Comparison of ENCODE assay signal across 19 cellular contexts in the genomic region with DNA sequence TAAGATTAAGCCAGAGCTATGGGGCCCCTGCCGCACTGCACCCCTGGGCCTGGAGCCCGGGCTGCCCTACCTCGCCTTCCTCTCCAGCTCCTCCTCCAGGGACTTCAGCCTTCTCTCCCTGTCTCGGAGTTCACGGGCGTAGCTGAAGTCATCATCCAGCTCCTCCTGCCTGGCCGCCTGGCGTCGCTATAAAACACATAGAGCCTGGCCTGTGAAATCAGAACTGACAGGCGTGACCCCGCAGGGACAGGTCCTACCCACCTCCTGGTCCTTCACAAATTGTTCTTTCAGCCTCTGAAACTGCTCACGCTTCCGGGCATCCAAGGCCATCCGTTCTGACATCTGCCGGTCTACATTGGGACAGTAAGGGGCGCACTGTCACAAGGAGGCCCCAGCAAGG. TPM values are rescaled to one million over a fixed set of nuclear protein-coding genes. Genes with fewer than 3 reads are reported as not detected.
A peak's percentile ranks its signal among the peaks of the same experiment; 100 is the strongest.
DNase-seq lines count a peak whose midpoint lies in the region; ATAC-seq and TF ChIP-seq lines count a peak whose summit lies in the region.
"Had no signal": no experiment of that assay in that cellular context is flagged by ENCODE, and none has a peak within 500 bp of the region (broad histone marks: within the 10 kb centered on the region; RNA-seq: fewer than 3 reads in every experiment).

No MANE protein-coding gene starts in this region.

- peak in 2 of 3 donors; percentile 15 to 32 for DNase-seq in right cardiac atrium
- DNase-seq in Right ventricle myocardium superior, result no peak
- no peak for DNase-seq in central memory CD8-positive, alpha-beta T cell (ENCODE audit: low spot score in 2 of 2)
- DNase-seq in neural crest cell (ENCODE audit: low read depth, low spot score), result no peak
- no peak for DNase-seq in stimulated activated effector memory CD8-positive, alpha-beta T cell treated with anti-CD3 and anti-CD28 coated beads, Interleukin-12 subunit alpha, Interleukin-12 subunit beta, amount 100 ng/mL, for 72 hours (ENCODE audit: low spot score in 2 of 2)
- no peak for DNase-seq in activated CD4-positive, alpha-beta T cell treated with anti-CD3 and anti-CD28 coated beads, Interleukin-2, amount 10 ng/mL, durations not matched to agents 7 days and 5 days
- DNase-seq in activated CD4-positive, alpha-beta memory T cell treated with anti-CD3 and anti-CD28 coated beads, Interleukin-2, amount 10 ng/mL, durations not matched to agents 7 days and 5 days, result no peak
- no peak for DNase-seq in esophagus squamous epithelium (lab: John Stamatoyannopoulos, UW)
- DNase-seq: BE2C; CD8-positive, alpha-beta T cell; COR-L47; DMS153; DND-41; GF-D8; GOT3 had no signal

- H3K36me3 Mint-ChIP-seq in central memory CD8-positive, alpha-beta T cell (ENCODE audit: insufficient read depth), result peaks cover 41% of the 10 kb centered on the region
- peaks cover 7% of the 10 kb centered on the region for H3K36me3 Mint-ChIP-seq in neural crest cell (ENCODE audit: low read depth)
- peaks cover 61% of the 10 kb centered on the region for H3K36me3 Mint-ChIP-seq in stimulated activated effector memory CD8-positive, alpha-beta T cell treated with anti-CD3 and anti-CD28 coated beads, Interleukin-12 subunit alpha, Interleukin-12 subunit beta, amount 100 ng/mL, for 72 hours
- peaks cover 22% of the 10 kb centered on the region for H3K36me3 Mint-ChIP-seq in activated CD4-positive, alpha-beta T cell treated with anti-CD3 and anti-CD28 coated beads, Interleukin-2, amount 10 ng/mL, durations not matched to agents 7 days and 5 days (ENCODE audit: low read depth)
- H3K36me3 Mint-ChIP-seq in activated CD4-positive, alpha-beta memory T cell treated with anti-CD3 and anti-CD28 coated beads, Interleukin-2, amount 10 ng/mL, durations not matched to agents 7 days and 5 days (ENCODE audit: low read depth), result peaks cover 46% of the 10 kb centered on the region

- H3K27ac Mint-ChIP-seq in central memory CD8-positive, alpha-beta T cell (ENCODE audit: low read depth), result peak overlapping the region; percentile 60
- H3K27ac Mint-ChIP-seq in neural crest cell (ENCODE audit: unreplicated experiment), result no peak overlapping the region
- H3K27ac Mint-ChIP-seq in stimulated activated effector memory CD8-positive, alpha-beta T cell treated with anti-CD3 and anti-CD28 coated beads, Interleukin-12 subunit alpha, Interleukin-12 subunit beta, amount 100 ng/mL, for 72 hours, result peak overlapping the region; percentile 45
- no peak overlapping the region for H3K27ac Mint-ChIP-seq in activated CD4-positive, alpha-beta T cell treated with anti-CD3 and anti-CD28 coated beads, Interleukin-2, amount 10 ng/mL, durations not matched to agents 7 days and 5 days
- no peak overlapping the region for H3K27ac Mint-ChIP-seq in activated CD4-positive, alpha-beta memory T cell treated with anti-CD3 and anti-CD28 coated beads, Interleukin-2, amount 10 ng/mL, durations not matched to agents 7 days and 5 days
- H3K27ac Mint-ChIP-seq: CD8-positive, alpha-beta T cell had no signal

- ATAC-seq in right cardiac atrium (no peak), Right ventricle myocardium superior (ENCODE audit: poor library complexity) (no peak)
- ATAC-seq in central memory CD8-positive, alpha-beta T cell (replicated peaks; ENCODE audit: extremely low read depth, poor library complexity, severe bottlenecking), result no peak
- ATAC-seq in stimulated activated effector memory CD8-positive, alpha-beta T cell treated with anti-CD3 and anti-CD28 coated beads, Interleukin-12 subunit alpha, Interleukin-12 subunit beta, amount 100 ng/mL, for 72 hours, result no peak
- ATAC-seq: A549; CD8-positive, alpha-beta T cell; HepG2 had no signal

- H3K4me3 Mint-ChIP-seq in central memory CD8-positive, alpha-beta T cell, result no peak overlapping the region
- H3K4me3 Mint-ChIP-seq in neural crest cell, result peak overlapping the region; percentile 23
- H3K4me3 Mint-ChIP-seq in stimulated activated effector memory CD8-positive, alpha-beta T cell treated with anti-CD3 and anti-CD28 coated beads, Interleukin-12 subunit alpha, Interleukin-12 subunit beta, amount 100 ng/mL, for 72 hours, result no peak overlapping the region
- no peak overlapping the region for H3K4me3 Mint-ChIP-seq in activated CD4-positive, alpha-beta T cell treated with anti-CD3 and anti-CD28 coated beads, Interleukin-2, amount 10 ng/mL, durations not matched to agents 7 days and 5 days
- H3K4me3 Mint-ChIP-seq in activated CD4-positive, alpha-beta memory T cell treated with anti-CD3 and anti-CD28 coated beads, Interleukin-2, amount 10 ng/mL, durations not matched to agents 7 days and 5 days, result no peak overlapping the region
- H3K4me3 Mint-ChIP-seq: CD8-positive, alpha-beta T cell had no signal

- WGBS in right cardiac atrium, result 94% methylated on average over 16 of the region's 16 CpGs
- WGBS in esophagus squamous epithelium, 2 donors, result 92 to 94% methylated on average over 11 to 16 of the region's 16 CpGs

- no peaks in the 10 kb centered on the region for H3K27me3 Mint-ChIP-seq in central memory CD8-positive, alpha-beta T cell
- no peaks in the 10 kb centered on the region for H3K27me3 Mint-ChIP-seq in neural crest cell (ENCODE audit: low read depth)
- no peaks in the 10 kb centered on the region for H3K27me3 Mint-ChIP-seq in activated CD4-positive, alpha-beta T cell treated with anti-CD3 and anti-CD28 coated beads, Interleukin-2, amount 10 ng/mL, durations not matched to agents 7 days and 5 days
- no peaks in the 10 kb centered on the region for H3K27me3 Mint-ChIP-seq in activated CD4-positive, alpha-beta memory T cell treated with anti-CD3 and anti-CD28 coated beads, Interleukin-2, amount 10 ng/mL, durations not matched to agents 7 days and 5 days

- CTCF ChIA-PET in activated CD4-positive, alpha-beta T cell treated with anti-CD3 and anti-CD28 coated beads, Interleukin-2, amount 10 ng/mL, durations not matched to agents 7 days and 5 days (lab: Charles Lee), result no interaction called here
- CTCF ChIA-PET in activated CD4-positive, alpha-beta memory T cell treated with anti-CD3 and anti-CD28 coated beads, Interleukin-2, amount 10 ng/mL, durations not matched to agents 7 days and 5 days (lab: Charles Lee), result no interaction called here

- intact Hi-C loops in right cardiac atrium (cut with DNase I) (no loop called here), Right ventricle myocardium superior (cut with DNase I) (no loop called here), esophagus squamous epithelium (cut with DNase I) (no loop called here)

- no peak for TF ChIP-seq CTCF in neural crest cell (conservative IDR thresholded peaks at IDR 0.05)
- TF ChIP-seq CTCF in esophagus squamous epithelium (IDR thresholded peaks at IDR 0.05), result no peak

- no peaks in the 10 kb centered on the region for H3K9me3 Mint-ChIP-seq in central memory CD8-positive, alpha-beta T cell
- H3K9me3 Mint-ChIP-seq in neural crest cell, result no peaks in the 10 kb centered on the region
- H3K9me3 Mint-ChIP-seq in stimulated activated effector memory CD8-positive, alpha-beta T cell treated with anti-CD3 and anti-CD28 coated beads, Interleukin-12 subunit alpha, Interleukin-12 subunit beta, amount 100 ng/mL, for 72 hours, result no peaks in the 10 kb centered on the region
- H3K9me3 Mint-ChIP-seq in activated CD4-positive, alpha-beta T cell treated with anti-CD3 and anti-CD28 coated beads, Interleukin-2, amount 10 ng/mL, durations not matched to agents 7 days and 5 days, result no peaks in the 10 kb centered on the region
- no peaks in the 10 kb centered on the region for H3K9me3 Mint-ChIP-seq in activated CD4-positive, alpha-beta memory T cell treated with anti-CD3 and anti-CD28 coated beads, Interleukin-2, amount 10 ng/mL, durations not matched to agents 7 days and 5 days
- H3K9me3 Mint-ChIP-seq: CD8-positive, alpha-beta T cell had no signal

- H3K27ac ChIP-seq in right cardiac atrium (ENCODE audit: low read length) (no peak overlapping the region), esophagus squamous epithelium (no peak overlapping the region)
- H3K27ac ChIP-seq: A549, C4-2B had no signal

- H3K4me3 ChIP-seq in right cardiac atrium (ENCODE audit: low read length) (no peak overlapping the region), esophagus squamous epithelium (no peak overlapping the region)
- H3K4me3 ChIP-seq: A549, HAP-1 had no signal

- POLR2A ChIA-PET in activated CD4-positive, alpha-beta T cell treated with anti-CD3 and anti-CD28 coated beads, Interleukin-2, amount 10 ng/mL, durations not matched to agents 7 days and 5 days (lab: Charles Lee), result no interaction called here
- POLR2A ChIA-PET in activated CD4-positive, alpha-beta memory T cell treated with anti-CD3 and anti-CD28 coated beads, Interleukin-2, amount 10 ng/mL, durations not matched to agents 7 days and 5 days (lab: Charles Lee), result no interaction called here

- no peaks in the 10 kb centered on the region for H3K9me3 ChIP-seq in right cardiac atrium (ENCODE audit: control insufficient read depth, low read length)
- H3K9me3 ChIP-seq in esophagus squamous epithelium, result no peaks in the 10 kb centered on the region
- H3K9me3 ChIP-seq: A549, BE2C, HAP-1 had no signal

- no peak for TF ChIP-seq POLR2A in esophagus squamous epithelium (IDR thresholded peaks at IDR 0.05)

- peaks cover 11% of the 10 kb centered on the region for H3K4me1 Mint-ChIP-seq in central memory CD8-positive, alpha-beta T cell
- H3K4me1 Mint-ChIP-seq in neural crest cell, result no peaks in the 10 kb centered on the region
- peaks cover 7% of the 10 kb centered on the region for H3K4me1 Mint-ChIP-seq in stimulated activated effector memory CD8-positive, alpha-beta T cell treated with anti-CD3 and anti-CD28 coated beads, Interleukin-12 subunit alpha, Interleukin-12 subunit beta, amount 100 ng/mL, for 72 hours
- no peaks in the 10 kb centered on the region for H3K4me1 Mint-ChIP-seq in activated CD4-positive, alpha-beta T cell treated with anti-CD3 and anti-CD28 coated beads, Interleukin-2, amount 10 ng/mL, durations not matched to agents 7 days and 5 days
- no peaks in the 10 kb centered on the region for H3K4me1 Mint-ChIP-seq in activated CD4-positive, alpha-beta memory T cell treated with anti-CD3 and anti-CD28 coated beads, Interleukin-2, amount 10 ng/mL, durations not matched to agents 7 days and 5 days

- peaks cover 47 to 98% (median 61%) of the 10 kb centered on the region in 3 donors for H3K36me3 ChIP-seq in esophagus squamous epithelium

- H3K4me1 ChIP-seq in right cardiac atrium (ENCODE audit: control insufficient read depth, insufficient read depth, low read length), result no peaks in the 10 kb centered on the region
- peaks cover 0 to 9% (median 4%) of the 10 kb centered on the region in 3 donors for H3K4me1 ChIP-seq in esophagus squamous epithelium
- H3K4me1 ChIP-seq: A549, HAP-1 had no signal

- H3K27me3 ChIP-seq in right cardiac atrium (ENCODE audit: control insufficient read depth, insufficient read depth) (no peaks in the 10 kb centered on the region), esophagus squamous epithelium (no peaks in the 10 kb centered on the region)
- H3K27me3 ChIP-seq: BE2C had no signal

RNA-seq across cellular contexts. Expression of a gene that starts 20.8 kb away (rescaled TPM):
- total RNA-seq in right cardiac atrium (10 to 100 TPM; 20.6 to 22.8 (median 22.6) TPM), Right ventricle myocardium superior (14.1 TPM), neural crest cell (48.8 and 54.4 TPM in 2 replicates), esophagus squamous epithelium (10 to 100 TPM; 20.3 to 44.3 (median 32.2) TPM)
- 20.4 TPM for polyA plus RNA-seq in right cardiac atrium
- total RNA-seq in activated CD4-positive, alpha-beta T cell treated with anti-CD3 and anti-CD28 coated beads, Interleukin-2, amount 10 ng/mL, durations not matched to agents 7 days and 5 days, result 10 to 100 TPM; 62.9 to 71.4 TPM
- total RNA-seq in activated CD4-positive, alpha-beta memory T cell treated with anti-CD3 and anti-CD28 coated beads, Interleukin-2, amount 10 ng/mL, durations not matched to agents 7 days and 5 days, result 10 to 100 TPM; 50.6 to 53.9 TPM

RNA-seq across cellular contexts. Expression of a gene that starts 23.3 kb away (rescaled TPM):
- total RNA-seq in right cardiac atrium, result 10 to 100 TPM; 14.6 to 16.3 (median 15.3) TPM
- polyA plus RNA-seq in right cardiac atrium, result 17.1 TPM
- 15.6 TPM for total RNA-seq in Right ventricle myocardium superior
- total RNA-seq in neural crest cell, result 24.3 and 24.5 TPM in 2 replicates
- 10 to 100 TPM; 17.4 to 25.5 TPM for total RNA-seq in activated CD4-positive, alpha-beta T cell treated with anti-CD3 and anti-CD28 coated beads, Interleukin-2, amount 10 ng/mL, durations not matched to agents 7 days and 5 days
- 10 to 100 TPM; 21.5 TPM for total RNA-seq in activated CD4-positive, alpha-beta memory T cell treated with anti-CD3 and anti-CD28 coated beads, Interleukin-2, amount 10 ng/mL, durations not matched to agents 7 days and 5 days
- 10 to 100 TPM; 23.9 to 36.3 (median 27.0) TPM for total RNA-seq in esophagus squamous epithelium

RNA-seq across cellular contexts. Expression of a gene that starts 27.0 kb away (rescaled TPM):
- total RNA-seq in right cardiac atrium (10 to 100 TPM in 2 of 4 donors, 1 to 10 TPM in 2; 8.7 to 13.5 (median 11.6) TPM), Right ventricle myocardium superior (12.0 TPM), neural crest cell (49.9 and 52.9 TPM in 2 replicates), esophagus squamous epithelium (10 to 100 TPM; 18.2 to 46.3 (median 35.6) TPM)
- polyA plus RNA-seq in right cardiac atrium, result 11.6 TPM
- total RNA-seq in activated CD4-positive, alpha-beta T cell treated with anti-CD3 and anti-CD28 coated beads, Interleukin-2, amount 10 ng/mL, durations not matched to agents 7 days and 5 days, result 10 to 100 TPM; 68.3 to 93.6 TPM
- 10 to 100 TPM; 83.7 to 90.0 TPM for total RNA-seq in activated CD4-positive, alpha-beta memory T cell treated with anti-CD3 and anti-CD28 coated beads, Interleukin-2, amount 10 ng/mL, durations not matched to agents 7 days and 5 days

RNA-seq across cellular contexts. Expression of a gene that starts 37.4 kb away (rescaled TPM):
- total RNA-seq in right cardiac atrium, result 10 to 100 TPM; 10.5 to 14.8 (median 11.2) TPM
- 15.2 TPM for polyA plus RNA-seq in right cardiac atrium
- total RNA-seq in Right ventricle myocardium superior, result 13.2 TPM
- total RNA-seq in neural crest cell, result 45.1 and 46.5 TPM in 2 replicates
- 1 to 10 TPM; 2.9 TPM for total RNA-seq in activated CD4-positive, alpha-beta T cell treated with anti-CD3 and anti-CD28 coated beads, Interleukin-2, amount 10 ng/mL, durations not matched to agents 7 days and 5 days
- 1 to 10 TPM; 4.8 to 5.8 TPM for total RNA-seq in activated CD4-positive, alpha-beta memory T cell treated with anti-CD3 and anti-CD28 coated beads, Interleukin-2, amount 10 ng/mL, durations not matched to agents 7 days and 5 days
- total RNA-seq in esophagus squamous epithelium, result 1 to 10 TPM in 3 of 4 donors, under 1 TPM in 1; 0.19 to 6.9 (median 2.3) TPM

RNA-seq across cellular contexts. Expression of a gene that starts 38.4 kb away (rescaled TPM):
- 10 to 100 TPM; 16.7 to 23.2 (median 20.7) TPM for total RNA-seq in right cardiac atrium
- polyA plus RNA-seq in right cardiac atrium, result 25.5 TPM
- 22.0 TPM for total RNA-seq in Right ventricle myocardium superior
- 45.7 and 46.9 TPM in 2 replicates for total RNA-seq in neural crest cell
- 100 to 1,000 TPM; 112 to 138 TPM for total RNA-seq in activated CD4-positive, alpha-beta T cell treated with anti-CD3 and anti-CD28 coated beads, Interleukin-2, amount 10 ng/mL, durations not matched to agents 7 days and 5 days
- 100 to 1,000 TPM; 136 to 138 TPM for total RNA-seq in activated CD4-positive, alpha-beta memory T cell treated with anti-CD3 and anti-CD28 coated beads, Interleukin-2, amount 10 ng/mL, durations not matched to agents 7 days and 5 days
- total RNA-seq in esophagus squamous epithelium, result 10 to 100 TPM; 39.3 to 55.1 (median 45.8) TPM

Comparison
In these comparisons a context has a peak if more than half of its experiments do, and no peak if none do; other contexts are left out.
1. DNase-seq: peak in right cardiac atrium (2 of 3); none in Right ventricle myocardium superior (single experiment), central memory CD8-positive, alpha-beta T cell (0 of 2), neural crest cell (single experiment), stimulated activated effector memory CD8-positive, alpha-beta T cell treated with anti-CD3 and anti-CD28 coated beads, Interleukin-12 subunit alpha, Interleukin-12 subunit beta, amount 100 ng/mL, for 72 hours (0 of 2), activated CD4-positive, alpha-beta T cell treated with anti-CD3 and anti-CD28 coated beads, Interleukin-2, amount 10 ng/mL, durations not matched to agents 7 days and 5 days (single experiment), activated CD4-positive, alpha-beta memory T cell treated with anti-CD3 and anti-CD28 coated beads, Interleukin-2, amount 10 ng/mL, durations not matched to agents 7 days and 5 days (single experiment) and esophagus squamous epithelium (single experiment).
2. H3K27ac Mint-ChIP-seq: peak in central memory CD8-positive, alpha-beta T cell (single experiment) and stimulated activated effector memory CD8-positive, alpha-beta T cell treated with anti-CD3 and anti-CD28 coated beads, Interleukin-12 subunit alpha, Interleukin-12 subunit beta, amount 100 ng/mL, for 72 hours (single experiment); none in neural crest cell (single experiment), activated CD4-positive, alpha-beta T cell treated with anti-CD3 and anti-CD28 coated beads, Interleukin-2, amount 10 ng/mL, durations not matched to agents 7 days and 5 days (single experiment) and activated CD4-positive, alpha-beta memory T cell treated with anti-CD3 and anti-CD28 coated beads, Interleukin-2, amount 10 ng/mL, durations not matched to agents 7 days and 5 days (single experiment).